In genomic region chr13:111152836-111153235, GRCh38 we compare ENCODE assay signal across 1 cellular context.
TF ChIP-seq lines count a peak whose summit lies in the region.

No MANE protein-coding gene starts in this region.

TF ChIP-seq in HepG2, 621 proteins besides CTCF, POLR2A, EP300 and RAD21 (continued from another document):
- TF ChIP-seq MNT (IDR thresholded peaks at IDR 0.05) (peak; percentile 44; the same call in 1 of the 2 replicates), GATAD2A (CRISPR knock-in tag; IDR thresholded peaks at IDR 0.05) (no peak), HDAC2 (CRISPR knock-in tag; IDR thresholded peaks at IDR 0.05) (no peak), CCAR2 (optimal IDR thresholded peaks at IDR 0.05; ENCODE audit: low read depth, low read length) (no peak), CENPT (CRISPR knock-in tag; IDR thresholded peaks at IDR 0.05; ENCODE audit: low read depth) (no peak), CC2D1A (CRISPR knock-in tag; IDR thresholded peaks at IDR 0.05) (no peak), ZNF562 (CRISPR knock-in tag; IDR thresholded peaks at IDR 0.05; ENCODE audit: borderline replicate concordance) (no peak), AGO2 (optimal IDR thresholded peaks at IDR 0.05; ENCODE audit: low read depth, low read length) (no peak)
TF ChIP-seq in HepG2: peak in this region for 12.
